In genomic region chr17:76869209-76869877, GRCh38 we compare ENCODE assay signal across 10 cellular contexts. TPM values are rescaled to one million over a fixed set of nuclear protein-coding genes. Genes with fewer than 3 reads are reported as not detected.
DNase-seq lines count a peak whose midpoint lies in the region; ATAC-seq and TF ChIP-seq lines count a peak whose summit lies in the region.
"Had no signal": no experiment of that assay in that cellular context is flagged by ENCODE, and none has a peak within 500 bp of the region (broad histone marks: within the 10 kb centered on the region; RNA-seq: fewer than 3 reads in every experiment).

No MANE protein-coding gene starts in this region.

- H3K36me3 Mint-ChIP-seq in effector memory CD8-positive, alpha-beta T cell (ENCODE audit: insufficient read depth): peaks cover 4% of the 10 kb centered on the region

- ATAC-seq in effector memory CD8-positive, alpha-beta T cell (replicated peaks): no peak

- DNase-seq in NCI-H2227 (lab: John Stamatoyannopoulos, UW; ENCODE audit: unreplicated experiment) (peak; percentile 69), NCI-H2227 treated with DMSO at 0.1 percent for 48 hours (lab: John Stamatoyannopoulos, UW) (no peak), OCI-LY7 (ENCODE audit: low spot score) (no peak), retinal pigment epithelial cell (ENCODE audit: low read depth) (no peak), mesenteric fat pad (ENCODE audit: low spot score) (no peak), NCI-H1436 (lab: John Stamatoyannopoulos, UW) (no peak), KG1 (lab: John Stamatoyannopoulos, UW) (no peak)
- no peak for DNase-seq in effector memory CD8-positive, alpha-beta T cell
- DNase-seq: gastrocnemius medialis had no signal

- no peaks in the 10 kb centered on the region for H3K9me2 ChIP-seq in OCI-LY7 (ENCODE audit: insufficient read depth, low read length)

- H3K4me3 Mint-ChIP-seq in effector memory CD8-positive, alpha-beta T cell: peak overlapping the region; percentile 45 to 62

- H3K36me3 ChIP-seq in OCI-LY7 (ENCODE audit: insufficient read depth, low read length): no peaks in the 10 kb centered on the region
- H3K36me3 ChIP-seq: gastrocnemius medialis had no signal

- no TSS peak for BruUV-seq in OCI-LY7 (replicated peaks; lab: Mats Ljungman, UMichigan)

- H3K27ac ChIP-seq in OCI-LY7 (ENCODE audit: low read depth, low read length, poor library complexity, severe bottlenecking): no peak overlapping the region
- H3K27ac ChIP-seq: gastrocnemius medialis, SK-N-MC had no signal

- no peak overlapping the region for H3K27ac Mint-ChIP-seq in effector memory CD8-positive, alpha-beta T cell

- H3K4me3 ChIP-seq in OCI-LY7 (ENCODE audit: low read depth, low read length, poor library complexity, severe bottlenecking): peak overlapping the region; percentile 58
- H3K4me3 ChIP-seq in retinal pigment epithelial cell (ENCODE audit: low read length): peak overlapping the region; percentile 12
- H3K4me3 ChIP-seq: SK-N-MC had no signal

- no peaks in the 10 kb centered on the region for H3K9me3 Mint-ChIP-seq in effector memory CD8-positive, alpha-beta T cell

- peaks cover 34 to 66% of the 10 kb centered on the region in 2 donors for H3K27me3 Mint-ChIP-seq in effector memory CD8-positive, alpha-beta T cell

- H4K20me1 ChIP-seq in OCI-LY7 (ENCODE audit: insufficient read depth, low read length): no peaks in the 10 kb centered on the region

- H3K9me3 ChIP-seq in OCI-LY7 (ENCODE audit: low read length): no peaks in the 10 kb centered on the region
- H3K9me3 ChIP-seq: gastrocnemius medialis had no signal

- peak overlapping the region; percentile 64 for H3K4me2 ChIP-seq in OCI-LY7 (ENCODE audit: low read length)

- peaks cover 14% of the 10 kb centered on the region for H3K4me1 ChIP-seq in OCI-LY7 (ENCODE audit: insufficient read depth, low read length, poor library complexity, severe bottlenecking)

- H3K4me1 Mint-ChIP-seq in effector memory CD8-positive, alpha-beta T cell (ENCODE audit: low read depth in 2 of 2): peaks cover 5 to 6% of the 10 kb centered on the region in 2 donors

- intact Hi-C loops in OCI-LY7 (cut with micrococcal nuclease; ENCODE audit: unreplicated experiment): no loop called here

- POLR2A ChIA-PET in OCI-LY7 (lab: Charles Lee): no interaction called here

- H2AFZ ChIP-seq in OCI-LY7 (ENCODE audit: low read length): no peak overlapping the region

- H3K79me2 ChIP-seq in OCI-LY7 (ENCODE audit: insufficient read depth, low read depth, low read length): no peaks in the 10 kb centered on the region

- TF ChIP-seq CTCF in OCI-LY7 (conservative IDR thresholded peaks at IDR 0.05; ENCODE audit: low read length) (no peak), retinal pigment epithelial cell (conservative IDR thresholded peaks at IDR 0.05; ENCODE audit: low read depth, low read length) (no peak)

- CTCF ChIA-PET in OCI-LY7 (lab: Charles Lee; ENCODE audit: unreplicated experiment): no interaction called here

RNA-seq across cellular contexts. Expression of gene MGAT5B, which starts 1.1 kb away (rescaled TPM):
- 1.3 and 2.5 TPM in 2 replicates for total RNA-seq in OCI-LY7 (2014; rRNA removed; shearing (Covaris generic))
- total RNA-seq in OCI-LY7 (2022) (1.4 and 2.3 TPM in 2 replicates), mesenteric fat pad (1.1 TPM)
- total RNA-seq: gastrocnemius medialis had no signal
